8 cellular contexts compared by ENCODE assay signal in the genomic region with DNA sequence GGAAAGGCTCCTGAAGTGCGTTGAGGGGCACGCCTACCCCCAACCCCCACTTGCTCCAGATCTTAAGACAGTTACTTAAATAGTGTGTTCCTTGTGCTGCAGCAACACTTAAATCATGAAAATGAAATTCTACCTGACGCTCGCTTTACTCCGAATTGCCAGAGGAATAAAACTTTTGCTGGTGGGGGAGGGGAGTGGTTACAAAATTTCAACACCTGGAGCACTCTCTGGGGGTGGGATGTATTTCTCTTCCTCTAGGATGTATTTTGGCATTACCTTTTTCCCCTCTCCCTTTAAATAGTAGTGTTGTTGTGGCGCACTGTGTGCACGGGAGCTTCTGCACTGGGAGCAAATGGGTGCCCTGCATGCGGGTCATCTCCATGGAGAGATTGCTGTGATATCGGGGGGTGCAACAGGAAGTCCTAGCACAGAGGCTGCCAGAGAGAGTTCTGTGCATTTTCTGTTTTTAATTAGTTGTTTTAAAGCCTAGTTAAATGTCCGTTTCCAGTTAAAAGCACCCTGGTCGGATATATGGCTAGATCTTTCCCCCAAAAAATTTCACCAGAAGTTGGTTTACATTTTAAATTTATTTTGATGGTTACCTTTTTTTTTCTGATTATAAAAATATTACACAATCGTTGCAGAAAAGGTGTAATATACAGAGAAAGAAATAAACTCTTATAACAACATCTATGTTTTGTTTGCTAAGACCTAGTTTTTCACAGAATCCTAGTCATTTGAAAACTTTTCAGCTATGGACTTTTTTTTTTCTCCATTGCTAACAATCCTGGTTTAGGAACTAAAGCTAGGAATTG.
A peak's percentile ranks its signal among the peaks of the same experiment; 100 is the strongest.
DNase-seq lines count a peak whose midpoint lies in the region; ATAC-seq and TF ChIP-seq lines count a peak whose summit lies in the region.

No MANE protein-coding gene starts in this region.

- peaks cover 67% of the 10 kb centered on the region for H3K27me3 Mint-ChIP-seq in activated CD8-positive, alpha-beta T cell treated with anti-CD3 and anti-CD28 coated beads for 36 hours

- no peaks in the 10 kb centered on the region for H3K36me3 Mint-ChIP-seq in activated CD8-positive, alpha-beta T cell treated with anti-CD3 and anti-CD28 coated beads for 36 hours (ENCODE audit: low read depth)

- POLR2A ChIA-PET in activated CD8-positive, alpha-beta T cell treated with anti-CD3 and anti-CD28 coated beads for 36 hours (lab: Charles Lee) = no interaction called here

- H3K27ac Mint-ChIP-seq in activated CD8-positive, alpha-beta T cell treated with anti-CD3 and anti-CD28 coated beads for 36 hours = no peak overlapping the region

- intact Hi-C loops in cardiac septum (cut with DNase I) = loop anchor here (5.0 kb wide), 1 partner anchor 47 kb away; no protein-coding TSS in a partner anchor
- intact Hi-C loops in activated CD8-positive, alpha-beta T cell treated with anti-CD3 and anti-CD28 coated beads for 36 hours (cut with micrococcal nuclease) = no loop called here

- no peak for TF ChIP-seq CTCF in cardiac muscle cell (IDR thresholded peaks at IDR 0.05; ENCODE audit: low read depth, low read length)
- TF ChIP-seq CTCF in activated CD8-positive, alpha-beta T cell treated with anti-CD3 and anti-CD28 coated beads for 36 hours (IDR thresholded peaks at IDR 0.05) = no peak

- H3K36me3 ChIP-seq in cardiac muscle cell = no peaks in the 10 kb centered on the region
- 0 out of 2 replicates have a peak, but pooled peaks cover 5% of the 10 kb centered on the region for H3K36me3 ChIP-seq in iPS-20b (ENCODE audit: insufficient read depth, low read depth, low read length)
- no peaks in the 10 kb centered on the region for H3K36me3 ChIP-seq in subcutaneous abdominal adipose tissue (ENCODE audit: control insufficient read depth in 5 of 5, insufficient read depth in 5 of 5, low read length in 5 of 5)

- H3K27ac ChIP-seq in cardiac muscle cell (peak overlapping the region; percentile 89), iPS-20b (ENCODE audit: low read length) (no peak overlapping the region), subcutaneous abdominal adipose tissue (ENCODE audit: low read depth, low read length) (no peak overlapping the region)

- H3K9ac ChIP-seq in iPS-20b (ENCODE audit: low read depth, low read length) (peak overlapping the region; percentile 84; the same call in 1 of the 2 replicates), subcutaneous abdominal adipose tissue (ENCODE audit: low read length in 5 of 5) (peak overlapping the region in 1 of 5 donors; percentile 16)

- H3K4me1 ChIP-seq in cardiac muscle cell (ENCODE audit: low read depth) (peaks cover 37% of the 10 kb centered on the region), iPS-20b (ENCODE audit: insufficient read depth, low read length) (peaks cover 31% of the 10 kb centered on the region; the same call in 1 of the 2 replicates), subcutaneous abdominal adipose tissue (ENCODE audit: control insufficient read depth in 5 of 5, insufficient read depth in 5 of 5, low read length in 5 of 5) (peaks cover 0 to 16% (median 14%) of the 10 kb centered on the region in 5 donors)

- no peak for ATAC-seq in activated CD8-positive, alpha-beta T cell treated with anti-CD3 and anti-CD28 coated beads for 36 hours
- no peak for ATAC-seq in HG02678 (IDR thresholded peaks at IDR 0.05; ENCODE audit: unreplicated experiment)

- no peak for DNase-seq in cardiac muscle cell (ENCODE audit: low read depth in 1 of 2, low spot score in 1 of 2)
- DNase-seq in cardiac septum (ENCODE audit: low spot score) = no peak
- DNase-seq in activated CD8-positive, alpha-beta T cell treated with anti-CD3 and anti-CD28 coated beads for 36 hours = no peak
- DNase-seq in pons (ENCODE audit: low spot score) = no peak
- no peak for DNase-seq in H4 (ENCODE audit: low spot score)

- peak overlapping the region; percentile 49 for H3K4me3 Mint-ChIP-seq in activated CD8-positive, alpha-beta T cell treated with anti-CD3 and anti-CD28 coated beads for 36 hours

- H3K4me1 Mint-ChIP-seq in activated CD8-positive, alpha-beta T cell treated with anti-CD3 and anti-CD28 coated beads for 36 hours (ENCODE audit: low read depth) = peaks cover 9% of the 10 kb centered on the region

- H3K4me3 ChIP-seq in cardiac muscle cell (peak overlapping the region; percentile 87), iPS-20b (ENCODE audit: low read length) (peak overlapping the region; percentile 86), subcutaneous abdominal adipose tissue (ENCODE audit: low read depth in 1 of 5, low read length in 5 of 5) (peak overlapping the region; percentile 31 to 63 (median 49))

- no peaks in the 10 kb centered on the region for H3K27me3 ChIP-seq in cardiac muscle cell
- peaks cover 18% of the 10 kb centered on the region for H3K27me3 ChIP-seq in iPS-20b (ENCODE audit: insufficient read depth, low read length)
- H3K27me3 ChIP-seq in subcutaneous abdominal adipose tissue (ENCODE audit: control insufficient read depth in 5 of 5, insufficient read depth in 4 of 5, low read length in 5 of 5) = peaks cover 0 to 27% (median 18%) of the 10 kb centered on the region in 5 donors

- CTCF ChIA-PET in activated CD8-positive, alpha-beta T cell treated with anti-CD3 and anti-CD28 coated beads for 36 hours (lab: Charles Lee) = no interaction called here

- H3K9me3 Mint-ChIP-seq in activated CD8-positive, alpha-beta T cell treated with anti-CD3 and anti-CD28 coated beads for 36 hours = no peaks in the 10 kb centered on the region

- H3K9me3 ChIP-seq in cardiac muscle cell (ENCODE audit: low read depth) = no peaks in the 10 kb centered on the region
- no peaks in the 10 kb centered on the region for H3K9me3 ChIP-seq in iPS-20b (ENCODE audit: insufficient read depth, low read depth, low read length)
- no peaks in the 10 kb centered on the region for H3K9me3 ChIP-seq in subcutaneous abdominal adipose tissue (ENCODE audit: control insufficient read depth in 5 of 5, low read length in 5 of 5)
